ENCODE assay signal across 1 cellular context in genomic region chr12:55682087-55682796, GRCh38.
TF ChIP-seq lines count a peak whose summit lies in the region.

No MANE protein-coding gene starts in this region.

TF ChIP-seq in H1, 55 proteins besides CTCF, POLR2A, EP300 and RAD21:
- no peak for TF ChIP-seq SAP30 (IDR thresholded peaks at IDR 0.05; ENCODE audit: insufficient read depth, insufficient replicate concordance, low read length)
- no peak for TF ChIP-seq NRF1 (IDR thresholded peaks at IDR 0.05; ENCODE audit: low read depth, low read length)
- TF ChIP-seq SIRT6 (IDR thresholded peaks at IDR 0.05; ENCODE audit: low read length): no peak
- TF ChIP-seq KDM5A (IDR thresholded peaks at IDR 0.05; ENCODE audit: low read length): no peak
- no peak for TF ChIP-seq BACH1 (IDR thresholded peaks at IDR 0.05; ENCODE audit: low read length)
- TF ChIP-seq GTF2F1 (IDR thresholded peaks at IDR 0.05; ENCODE audit: borderline replicate concordance, low read depth, low read length): no peak
